8 cellular contexts compared by ENCODE assay signal in the genomic region with DNA sequence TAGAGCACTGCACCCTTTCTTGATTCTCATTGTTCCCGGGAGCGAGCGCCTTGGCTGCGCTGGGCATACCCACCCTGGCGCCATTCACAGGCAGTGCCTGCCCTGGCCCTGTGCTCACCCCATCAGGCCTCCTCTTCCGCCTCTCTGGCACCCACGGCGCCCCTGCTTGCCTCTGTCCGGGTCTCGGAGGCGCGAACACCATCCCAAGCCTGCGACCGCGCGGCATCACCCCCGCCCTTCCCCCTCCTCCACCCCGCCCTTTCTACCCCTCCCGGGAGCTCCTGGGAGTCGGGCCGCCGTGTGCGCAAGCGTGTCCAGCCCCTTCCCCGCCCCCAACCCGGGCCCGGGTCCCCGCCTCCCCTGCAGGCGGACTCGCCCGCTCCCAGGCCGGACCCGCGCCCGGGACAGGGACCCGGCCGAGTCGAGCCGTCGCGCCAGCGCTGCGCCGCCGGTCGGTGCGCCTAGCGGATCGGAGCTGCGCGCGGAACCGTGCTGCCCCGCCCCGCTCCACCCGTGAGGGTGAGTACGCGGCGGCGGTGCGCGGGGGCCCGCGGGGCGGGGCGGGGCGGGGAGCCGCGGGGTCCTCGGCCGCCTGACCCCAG. TPM values are rescaled to one million over a fixed set of nuclear protein-coding genes. Genes with fewer than 3 reads are reported as not detected.
DNase-seq lines count a peak whose midpoint lies in the region; ATAC-seq, FAIRE-seq and TF ChIP-seq lines count a peak whose summit lies in the region.

A gene with protein sequence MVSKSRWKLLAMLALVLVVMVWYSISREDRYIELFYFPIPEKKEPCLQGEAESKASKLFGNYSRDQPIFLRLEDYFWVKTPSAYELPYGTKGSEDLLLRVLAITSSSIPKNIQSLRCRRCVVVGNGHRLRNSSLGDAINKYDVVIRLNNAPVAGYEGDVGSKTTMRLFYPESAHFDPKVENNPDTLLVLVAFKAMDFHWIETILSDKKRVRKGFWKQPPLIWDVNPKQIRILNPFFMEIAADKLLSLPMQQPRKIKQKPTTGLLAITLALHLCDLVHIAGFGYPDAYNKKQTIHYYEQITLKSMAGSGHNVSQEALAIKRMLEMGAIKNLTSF (plus strand): TSS at position 363 of the 602 bp plus-strand sequence. CDS start 50,470 bp downstream, outside the sequence.

- H3K4me3 Mint-ChIP-seq in HFFc6 = peak within 1 kb of the TSS; percentile 91

- no peaks in the 10 kb centered on the region for H3K9me3 Mint-ChIP-seq in HFFc6

- no peak for TF ChIP-seq POLR2A in GM12891 (IDR thresholded peaks at IDR 0.05; ENCODE audit: low read depth, low read length)

- DNase-seq in GM12891 (ENCODE audit: insufficient read length, low spot score) (peak; percentile 87), HFFc6 (no peak), NCI-H1105 (lab: John Stamatoyannopoulos, UW) (peak; percentile 84), bronchial epithelial cell (ENCODE audit: low read depth) (peak; percentile 15), islet precursor cell (peak; percentile 96)
- peak; percentile 77 for DNase-seq in stimulated activated CD4-positive, alpha-beta T cell treated with anti-CD3 and anti-CD28 coated beads, Interleukin-12 subunit alpha, Interleukin-12 subunit beta, amount 100 ng/mL, for 4 hours

- H3K36me3 ChIP-seq in bronchial epithelial cell (ENCODE audit: control insufficient read depth, insufficient read depth, low read length) = no peaks in the 10 kb centered on the region

- H3K4me1 Mint-ChIP-seq in HFFc6 (ENCODE audit: low read depth) = peaks cover 78% of the 10 kb centered on the region

- no peak for ATAC-seq in GM18873 (IDR thresholded peaks at IDR 0.05; ENCODE audit: low FRiP score, unreplicated experiment)

- H3K4me3 ChIP-seq in WI38 (ENCODE audit: low read depth, low read length) (peak within 1 kb of the TSS; percentile 85), bronchial epithelial cell (ENCODE audit: low read depth, low read length) (peak within 1 kb of the TSS; percentile 67)

- H3K27ac Mint-ChIP-seq in HFFc6 = peak within 1 kb of the TSS; percentile 97

- H3K36me3 Mint-ChIP-seq in HFFc6 (ENCODE audit: low read depth) = peaks cover 24% of the 10 kb centered on the region

- TF ChIP-seq CTCF in HFFc6 (IDR thresholded peaks at IDR 0.05) = no peak
- no peak for TF ChIP-seq CTCF in WI38 (IDR thresholded peaks at IDR 0.05; ENCODE audit: low read depth, low read length)
- no peak for TF ChIP-seq CTCF in bronchial epithelial cell (IDR thresholded peaks at IDR 0.05; ENCODE audit: insufficient read depth, low read length, severe bottlenecking)

- FAIRE-seq in GM12891 (lab: Jason Lieb, UNC) (peak; percentile 69), bronchial epithelial cell (lab: Jason Lieb, UNC) (no peak)

- no peaks in the 10 kb centered on the region for H3K27me3 ChIP-seq in bronchial epithelial cell (ENCODE audit: control insufficient read depth, insufficient read depth, low read length)

- peaks cover 2% of the 10 kb centered on the region; the same call in 1 of the 2 replicates for H3K27me3 Mint-ChIP-seq in HFFc6 (ENCODE audit: insufficient read depth)

TF ChIP-seq in GM12891, 5 proteins besides CTCF, POLR2A, EP300 and RAD21:
- TF ChIP-seq PAX5 (IDR thresholded peaks at IDR 0.05; ENCODE audit: insufficient read depth, low read length, severe bottlenecking) (no peak), SPI1 (IDR thresholded peaks at IDR 0.05; ENCODE audit: low read depth, low read length) (no peak), TAF1 (IDR thresholded peaks at IDR 0.05; ENCODE audit: low read depth, low read length) (no peak), POLR2AphosphoS5 (IDR thresholded peaks at IDR 0.05; ENCODE audit: low read depth, low read length) (no peak), POU2F2 (IDR thresholded peaks at IDR 0.05; ENCODE audit: low read depth, low read length) (no peak; the same call in 1 of the 2 replicates)

RNA-seq across cellular contexts. Expression of the gene that starts here (rescaled TPM):
- polyA plus RNA-seq in GM12891 (2012; ENCODE audit: low read depth, missing spikeins) = 3.5 TPM
- total RNA-seq in HFFc6 (2021; fragmentation: NEBNext Ultra II Directional; extraction: Animal tissue kit (Norgen Biotek cat#: 25700)) = 10 to 100 TPM; 25.9 to 34.6 (median 30.0) TPM
- total RNA-seq in bronchial epithelial cell = 10.9 and 12.4 TPM in 2 replicates
